In genomic region chr11:79920480-79920879, GRCh38 we compare ENCODE assay signal across 26 cellular contexts.
"Had no signal": no experiment of that assay in that cellular context is flagged by ENCODE, and none has a peak within 500 bp of the region (broad histone marks: within the 10 kb centered on the region; RNA-seq: fewer than 3 reads in every experiment).

No MANE protein-coding gene starts in this region.

- H3K27ac ChIP-seq: stomach, suprapubic skin, testis, thoracic aorta, thyroid gland, tibial artery, tibial nerve, transverse colon, upper lobe of left lung, upper lobe of right lung, uterus, vagina had no signal

- ATAC-seq: stimulated activated effector memory CD8-positive, alpha-beta T cell treated with anti-CD3 and anti-CD28 coated beads, Interleukin-12 subunit alpha, Interleukin-12 subunit beta, amount 100 ng/mL, for 72 hours; stimulated activated memory B cell treated with anti-CD40 and anti-IgM and Interleukin-4, amounts not matched to agents 10 μg/mL and 1 μg/mL and 100 μg/mL, for 72 hours; stimulated activated naive B cell treated with anti-CD40 and anti-IgM and Interleukin-4, amounts not matched to agents 10 μg/mL and 1 μg/mL and 100 μg/mL, for 72 hours; stimulated activated naive CD8-positive, alpha-beta T cell treated with anti-CD3 and anti-CD28 coated beads, Interleukin-15, amount 100 ng/mL, for 72 hours; stimulated activated naive CD8-positive, alpha-beta T cell treated with anti-CD3 and anti-CD28 coated beads, Interleukin-15, Interleukin-2, amounts not matched to agents 100 U/mL and 50 U/mL, for 24 hours; upper lobe of right lung had no signal

- H3K27me3 ChIP-seq: stomach, suprapubic skin, testis, thyroid gland, tibial artery, tibial nerve, transverse colon, upper lobe of left lung, upper lobe of right lung, uterus, vagina had no signal

- H3K36me3 ChIP-seq: stomach, suprapubic skin, thoracic aorta, thyroid gland, tibial artery, tibial nerve, transverse colon, upper lobe of left lung, upper lobe of right lung, uterus, vagina had no signal

- DNase-seq: stimulated activated CD4-positive, alpha-beta T cell treated with anti-CD3 and anti-CD28 coated beads, Interleukin-2, amount 100 ng/mL, for 48 hours; stimulated activated CD4-positive, alpha-beta T cell treated with anti-CD3 and anti-CD28 coated beads, Interleukin-4, amount 100 ng/mL, for 1 hour; stimulated activated CD4-positive, alpha-beta T cell treated with anti-CD3 and anti-CD28 coated beads, Interleukin-4, amount 100 ng/mL, for 24 hours; stimulated activated CD4-positive, alpha-beta T cell treated with anti-CD3 and anti-CD28 coated beads, Interleukin-4, amount 100 ng/mL, for 4 hours; stimulated activated CD8-positive, alpha-beta memory T cell treated with anti-CD3 and anti-CD28 coated beads, Interleukin-4, amount 100 ng/mL, for 48 hours; stimulated activated naive B cell treated with anti-CD40 and anti-IgM and Interleukin-4, amounts not matched to agents 10 μg/mL and 1 μg/mL and 100 μg/mL, for 72 hours; stimulated activated naive CD4-positive, alpha-beta T cell; stimulated activated naive CD4-positive, alpha-beta T cell treated with Interleukin-2 at 50 U/mL for 16 hours; stimulated activated naive CD8-positive, alpha-beta T cell treated with anti-CD3 and anti-CD28 coated beads, Interleukin-15, amount 100 ng/mL, for 72 hours; stimulated activated naive CD8-positive, alpha-beta T cell treated with anti-CD3 and anti-CD28 coated beads, Interleukin-15, Interleukin-2, amounts not matched to agents 100 U/mL and 50 U/mL, for 24 hours; stomach; substantia nigra; testis; thyroid gland; tibial artery; transverse colon; trophoblast cell; upper lobe of left lung; upper lobe of right lung; uterus had no signal

- H3K4me1 ChIP-seq: stomach, suprapubic skin, testis, thyroid gland, tibial artery, tibial nerve, upper lobe of left lung, upper lobe of right lung, uterus, vagina had no signal

- H3K9me3 ChIP-seq: stomach, suprapubic skin, testis, thoracic aorta, thyroid gland, tibial artery, transverse colon, upper lobe of left lung, upper lobe of right lung, uterus, vagina had no signal

- H3K4me3 ChIP-seq: stomach, suprapubic skin, testis, thoracic aorta, thyroid gland, tibial artery, tibial nerve, transverse colon, upper lobe of left lung, upper lobe of right lung, uterus, vagina had no signal
